ENCODE assay signal across 13 cellular contexts in the genomic region with DNA sequence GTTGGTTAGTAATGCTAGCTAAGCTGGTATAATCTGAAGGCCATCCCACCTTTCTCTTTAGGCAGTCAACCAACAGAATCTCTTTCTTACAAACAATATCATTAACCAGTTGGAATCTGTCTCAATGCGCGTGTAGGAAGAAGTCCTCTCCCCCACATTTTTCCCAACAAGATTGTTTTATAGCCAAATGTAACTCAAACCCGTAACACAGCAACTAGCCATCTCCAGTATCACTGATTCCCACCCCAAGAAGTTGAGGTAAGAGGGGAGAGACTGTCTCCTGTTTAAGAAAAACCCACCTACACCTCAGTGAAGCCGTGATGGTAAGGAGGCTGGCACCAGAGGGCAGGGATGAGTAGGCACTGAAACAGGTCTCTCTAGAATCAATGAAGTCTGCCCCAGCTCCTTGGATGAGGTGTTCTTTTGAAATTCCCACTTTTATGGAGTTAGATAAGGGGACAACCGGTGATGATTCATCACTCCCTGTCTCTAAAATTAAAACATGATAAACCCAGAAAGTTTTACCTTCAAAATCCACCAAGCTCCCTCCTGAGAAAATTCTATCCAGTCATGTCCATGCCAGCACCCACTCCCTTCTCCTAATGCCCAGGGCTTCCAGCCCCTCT. TPM values are rescaled to one million over a fixed set of nuclear protein-coding genes. Genes with fewer than 3 reads are reported as not detected.
DNase-seq lines count a peak whose midpoint lies in the region; ATAC-seq, FAIRE-seq and TF ChIP-seq lines count a peak whose summit lies in the region.
"Had no signal": no experiment of that assay in that cellular context is flagged by ENCODE, and none has a peak within 500 bp of the region (broad histone marks: within the 10 kb centered on the region; RNA-seq: fewer than 3 reads in every experiment).

No MANE protein-coding gene starts in this region.

- peak; percentile 15; the same call in 1 of the 2 replicates for TF ChIP-seq POLR2A in GM12892 (IDR thresholded peaks at IDR 0.05; ENCODE audit: low read depth, low read length)

- no peak for ATAC-seq in HG02678 (IDR thresholded peaks at IDR 0.05; ENCODE audit: unreplicated experiment)
- no peak for ATAC-seq in HG03045 (IDR thresholded peaks at IDR 0.05; ENCODE audit: unreplicated experiment)
- no peak for ATAC-seq in HG03378 (IDR thresholded peaks at IDR 0.05; ENCODE audit: unreplicated experiment)

- no peak for FAIRE-seq in GM12892 (lab: Jason Lieb, UNC)
- FAIRE-seq: small intestine had no signal

- DNase-seq in A172 (ENCODE audit: low spot score) (peak; percentile 86), GM12892 (ENCODE audit: insufficient read length) (no peak), RKO (ENCODE audit: low spot score) (peak; percentile 39), glomerular visceral epithelial cell (ENCODE audit: extremely low spot score) (peak; percentile 20), NK-92 (lab: John Stamatoyannopoulos, UW; ENCODE audit: unreplicated experiment) (no peak)
- DNase-seq: DMS79; NCI-H1417 treated with DMSO at 0.1 percent for 48 hours; stimulated activated naive B cell treated with anti-CD40 and anti-IgM and Interleukin-4, amounts not matched to agents 10 μg/mL and 1 μg/mL and 100 μg/mL, for 72 hours; SW 1271 had no signal

RNA-seq across cellular contexts. Expression of gene CDC25A, which starts 30.9 kb away (rescaled TPM):
- total RNA-seq in A172 (2014; rRNA removed; shearing (Covaris generic)): 21.1 and 33.6 TPM in 2 replicates
- 13.1 TPM for polyA plus RNA-seq in GM12892 (2012; ENCODE audit: missing spikeins)

Comparison
In these comparisons a context has a peak if more than half of its experiments do, and no peak if none do; other contexts are left out.
1. DNase-seq: peak in A172 (single experiment), RKO (single experiment) and glomerular visceral epithelial cell (single experiment); none in GM12892 (single experiment) and NK-92 (single experiment).